In the genomic region with DNA sequence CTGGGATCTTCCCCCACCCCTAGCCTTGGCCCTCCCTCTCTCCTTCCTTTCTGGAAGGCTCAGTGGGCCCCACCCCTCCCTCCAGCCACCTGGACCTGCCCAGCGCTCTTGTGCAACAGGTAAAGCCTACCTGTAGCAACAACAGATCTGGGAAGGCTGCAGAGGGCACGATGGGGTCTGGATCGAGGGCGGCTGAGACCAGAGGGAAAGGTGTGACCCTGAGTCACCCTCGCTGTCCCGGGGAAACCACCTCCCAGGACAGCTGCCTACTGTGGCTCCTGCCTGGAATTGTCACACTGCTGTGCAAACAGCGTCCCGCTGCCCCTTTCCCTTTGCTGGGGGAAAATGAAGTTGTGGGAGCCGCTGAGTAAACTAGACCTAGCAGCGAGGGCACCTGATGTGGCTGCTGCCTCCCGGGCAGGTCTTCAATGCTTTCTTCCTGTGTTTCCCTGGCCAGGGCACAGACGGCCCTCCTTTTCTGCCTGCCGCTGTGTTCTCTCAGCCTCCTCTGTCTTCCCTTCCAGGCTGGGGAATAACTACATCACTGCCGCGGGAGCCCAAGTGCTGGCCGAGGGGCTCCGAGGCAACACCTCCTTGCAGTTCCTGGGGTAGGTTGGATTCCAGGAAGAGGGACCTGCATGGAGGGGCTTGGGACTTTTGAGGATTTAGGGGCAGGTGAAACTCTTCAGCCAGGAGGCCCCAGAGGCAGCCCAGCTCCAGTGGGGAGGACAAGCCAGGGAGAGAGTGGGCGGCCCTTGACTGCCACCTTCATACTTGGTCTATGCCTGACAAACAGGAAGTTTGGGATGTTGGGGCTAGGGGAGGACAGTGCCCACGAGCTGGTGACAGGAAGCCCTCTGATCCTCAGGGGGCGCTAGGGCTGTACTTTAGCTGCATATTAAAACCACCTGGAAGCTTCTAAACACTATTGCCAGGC, we compare ENCODE assay signal across 9 cellular contexts. TPM values are rescaled to one million over a fixed set of nuclear protein-coding genes. Genes with fewer than 3 reads are reported as not detected.
DNase-seq lines count a peak whose midpoint lies in the region; ATAC-seq and TF ChIP-seq lines count a peak whose summit lies in the region.
"Had no signal": no experiment of that assay in that cellular context is flagged by ENCODE, and none has a peak within 500 bp of the region (broad histone marks: within the 10 kb centered on the region; RNA-seq: fewer than 3 reads in every experiment).

No MANE protein-coding gene starts in this region.

- POLR2A ChIA-PET in naive thymus-derived CD8-positive, alpha-beta T cell (lab: Charles Lee): interaction anchor here (0.7 to 2.7 kb wide), 7 partner anchors 9 to 53 kb away, joined by 3 to 12 read pairs (median 5); a partner anchor contains a TSS

- H3K4me3 ChIP-seq in body of pancreas: no peak overlapping the region
- no peak overlapping the region for H3K4me3 ChIP-seq in esophagus muscularis mucosa

- H3K27me3 ChIP-seq in body of pancreas: no peaks in the 10 kb centered on the region
- H3K27me3 ChIP-seq in esophagus muscularis mucosa: no peaks in the 10 kb centered on the region

- H3K9me3 ChIP-seq in body of pancreas (no peaks in the 10 kb centered on the region), esophagus muscularis mucosa (no peaks in the 10 kb centered on the region)

- no peak for TF ChIP-seq POLR2A in body of pancreas (IDR thresholded peaks at IDR 0.05)
- no peak for TF ChIP-seq POLR2A in esophagus muscularis mucosa (IDR thresholded peaks at IDR 0.05; ENCODE audit: low read depth)

- H3K27ac ChIP-seq in body of pancreas (no peak overlapping the region), esophagus muscularis mucosa (replicated peaks in 1 of 4) (no peak overlapping the region)

- intact Hi-C loops in body of pancreas (cut with DNase I) (no loop called here), esophagus muscularis mucosa (cut with DNase I) (no loop called here)

- TF ChIP-seq CTCF in body of pancreas (IDR thresholded peaks at IDR 0.05): no peak
- no peak for TF ChIP-seq CTCF in esophagus muscularis mucosa (IDR thresholded peaks at IDR 0.05)

- peak overlapping the region in 6 of 10 donors; percentile 24 to 64 (median 50) for H3K4me3 Mint-ChIP-seq in naive thymus-derived CD8-positive, alpha-beta T cell

- TF ChIP-seq EP300 in esophagus muscularis mucosa (IDR thresholded peaks at IDR 0.05): no peak

- H3K9me3 Mint-ChIP-seq in naive thymus-derived CD8-positive, alpha-beta T cell: peaks cover 0 to 9% (median 7%) of the 10 kb centered on the region in 9 donors

- DNase-seq in DMS53 (lab: John Stamatoyannopoulos, UW) (peak; percentile 67), Kasumi-1 (lab: John Stamatoyannopoulos, UW) (peak; percentile 21 to 30), body of pancreas (peak in 3 of 4 donors; percentile 38 to 67 (median 60)), NCI-H526 (lab: John Stamatoyannopoulos, UW) (no peak), RPMI8226 (no peak), esophagus muscularis mucosa (ENCODE audit: extremely low spot score) (no peak)
- peak in 5 of 10 donors; percentile 17 to 39 (median 34) for DNase-seq in naive thymus-derived CD8-positive, alpha-beta T cell

- ATAC-seq in body of pancreas: peak; percentile 49
- ATAC-seq in naive thymus-derived CD8-positive, alpha-beta T cell: peak; percentile 84 to 87
- no peak for ATAC-seq in GM18907 (IDR thresholded peaks at IDR 0.05; ENCODE audit: unreplicated experiment)

- H3K4me1 ChIP-seq in body of pancreas (peaks cover 5% of the 10 kb centered on the region), esophagus muscularis mucosa (peaks cover 0 to 11% (median 0%) of the 10 kb centered on the region in 4 donors)

- peaks cover 26 to 42% (median 34%) of the 10 kb centered on the region in 4 donors for H3K4me1 Mint-ChIP-seq in naive thymus-derived CD8-positive, alpha-beta T cell

- WGBS in body of pancreas, 2 donors: 47 to 73% methylated on average over 11 to 20 of the region's 20 CpGs
- 85% methylated on average over 20 of the region's 20 CpGs for WGBS in esophagus muscularis mucosa

- H3K36me3 Mint-ChIP-seq in naive thymus-derived CD8-positive, alpha-beta T cell: peaks cover 0 to 8% (median 7%) of the 10 kb centered on the region in 3 donors

- H3K36me3 ChIP-seq in body of pancreas (replicated peaks in 1 of 2; ENCODE audit: insufficient read depth in 1 of 2, low read depth in 2 of 2) (no peaks in the 10 kb centered on the region), esophagus muscularis mucosa (no peaks in the 10 kb centered on the region)

- peak overlapping the region; percentile 23 to 83 (median 69) for H3K27ac Mint-ChIP-seq in naive thymus-derived CD8-positive, alpha-beta T cell

- no peaks in the 10 kb centered on the region for H3K27me3 Mint-ChIP-seq in naive thymus-derived CD8-positive, alpha-beta T cell

RNA-seq across cellular contexts. Expression of a gene that starts 22.2 kb away (rescaled TPM):
- total RNA-seq in body of pancreas: 10 to 100 TPM; 16.5 to 27.5 TPM
- 100 to 1,000 TPM; 195 to 203 TPM for total RNA-seq in naive thymus-derived CD8-positive, alpha-beta T cell
- polyA plus RNA-seq in naive thymus-derived CD8-positive, alpha-beta T cell: 100 to 1,000 TPM; 106 to 131 (median 107) TPM
- 10 to 100 TPM; 40.1 to 46.4 (median 40.8) TPM for total RNA-seq in esophagus muscularis mucosa

RNA-seq across cellular contexts. Expression of a gene that starts 26.3 kb away (rescaled TPM):
- total RNA-seq in body of pancreas (1 to 10 TPM in 1 of 2 donors, under 1 TPM in 1; 0.33 to 1.8 TPM), esophagus muscularis mucosa (1 to 10 TPM; 1.2 to 6.0 (median 2.5) TPM)
- under 1 TPM; 0.08 to 0.49 TPM for total RNA-seq in naive thymus-derived CD8-positive, alpha-beta T cell
- polyA plus RNA-seq in naive thymus-derived CD8-positive, alpha-beta T cell: under 1 TPM in 2 of 3 donors, not detected in 1; 0.33 to 0.51 TPM
- total RNA-seq: fibroblast of villous mesenchyme had no signal

RNA-seq across cellular contexts. Expression of a gene that starts 38.6 kb away (rescaled TPM):
- total RNA-seq in body of pancreas: 1 to 10 TPM in 1 of 2 donors, under 1 TPM in 1; 0.99 to 2.1 TPM
- 10 to 100 TPM; 38.3 to 42.8 TPM for total RNA-seq in naive thymus-derived CD8-positive, alpha-beta T cell
- polyA plus RNA-seq in naive thymus-derived CD8-positive, alpha-beta T cell: 10 to 100 TPM; 31.1 to 50.4 (median 34.4) TPM
- 1 to 10 TPM in 3 of 4 donors, under 1 TPM in 1; 0.39 to 5.0 (median 1.8) TPM for total RNA-seq in esophagus muscularis mucosa
- total RNA-seq: fibroblast of villous mesenchyme had no signal

Comparison
In these comparisons a context has a peak if more than half of its experiments do, and no peak if none do; other contexts are left out.
1. DNase-seq: peak in DMS53 (single experiment), Kasumi-1 (2 of 2) and body of pancreas (3 of 4); none in NCI-H526 (0 of 2), RPMI8226 (single experiment) and esophagus muscularis mucosa (single experiment).
2. RNA of a gene that starts 22.2 kb away (total RNA-seq): 195 to 203 TPM in naive thymus-derived CD8-positive, alpha-beta T cell; 40.1 to 46.4 TPM in esophagus muscularis mucosa and 16.5 to 27.5 TPM in body of pancreas; every median in the first group is over 4 times any median in the second.
3. RNA of a gene that starts 38.6 kb away (total RNA-seq): 38.3 to 42.8 TPM in naive thymus-derived CD8-positive, alpha-beta T cell; 0.39 to 5.0 TPM in esophagus muscularis mucosa and 0.99 to 2.1 TPM in body of pancreas; every median in the first group is over 4 times any median in the second.